13 cellular contexts compared by ENCODE assay signal in genomic region chr5:154238776-154239481, GRCh38. TPM values are rescaled to one million over a fixed set of nuclear protein-coding genes. Genes with fewer than 3 reads are reported as not detected.
DNase-seq lines count a peak whose midpoint lies in the region; ATAC-seq, FAIRE-seq and TF ChIP-seq lines count a peak whose summit lies in the region.
"Had no signal": no experiment of that assay in that cellular context is flagged by ENCODE, and none has a peak within 500 bp of the region (broad histone marks: within the 10 kb centered on the region; RNA-seq: fewer than 3 reads in every experiment).

No MANE protein-coding gene starts in this region.

- CTCF ChIA-PET in WTC11 (lab: Charles Lee) = interaction anchor here (0.6 to 1.5 kb wide), 3 partner anchors 23 to 166 kb away, joined by 3 to 4 read pairs (median 3); no protein-coding TSS in a partner anchor

- peak; percentile 46 for ATAC-seq in GM19467 (IDR thresholded peaks at IDR 0.05; ENCODE audit: unreplicated experiment)
- ATAC-seq in HG03097 (IDR thresholded peaks at IDR 0.05; ENCODE audit: low FRiP score, unreplicated experiment) = peak; percentile 57
- ATAC-seq in WTC11 = peak; percentile 38; the same call in 1 of the 2 replicates

- H3K27me3 Mint-ChIP-seq in WTC11 (ENCODE audit: low read depth) (no peaks in the 10 kb centered on the region), nephron progenitor cell (ENCODE audit: low read depth, poor library complexity) (peaks cover 3% of the 10 kb centered on the region)

- H3K36me3 Mint-ChIP-seq in WTC11 (no peaks in the 10 kb centered on the region), nephron progenitor cell (ENCODE audit: low read depth) (no peaks in the 10 kb centered on the region)

- POLR2A ChIA-PET in WTC11 (lab: Charles Lee) = no interaction called here

- peak; percentile 85 for FAIRE-seq in GM12891 (lab: Jason Lieb, UNC)

- TF ChIP-seq POLR2A in GM12891 (IDR thresholded peaks at IDR 0.05; ENCODE audit: low read depth, low read length) = no peak

- peaks cover 39% of the 10 kb centered on the region for H3K4me1 Mint-ChIP-seq in WTC11
- H3K4me1 Mint-ChIP-seq in nephron progenitor cell = peaks cover 52% of the 10 kb centered on the region

- H3K9me3 Mint-ChIP-seq in WTC11 = no peaks in the 10 kb centered on the region
- no peaks in the 10 kb centered on the region for H3K9me3 Mint-ChIP-seq in nephron progenitor cell
- H3K9me3 Mint-ChIP-seq: HFFc6 had no signal

- no peak overlapping the region for H3K4me3 Mint-ChIP-seq in WTC11
- no peak overlapping the region for H3K4me3 Mint-ChIP-seq in nephron progenitor cell
- H3K4me3 Mint-ChIP-seq: HFFc6 had no signal

- DNase-seq in GM12891 (ENCODE audit: insufficient read length, low spot score) (no peak), WTC11 (ENCODE audit: low spot score) (peak; percentile 53), NCI-H69 (lab: John Stamatoyannopoulos, UW) (no peak), NCI-H510A (lab: John Stamatoyannopoulos, UW) (no peak), nephron progenitor cell (no peak), NCI-H1092 (lab: John Stamatoyannopoulos, UW) (no peak)
- DNase-seq: Caco-2, dorsolateral prefrontal cortex, HFFc6, NCI-H2029 treated with DMSO at 0.1 percent for 48 hours, right cardiac atrium had no signal

- no peak overlapping the region for H3K27ac Mint-ChIP-seq in WTC11
- no peak overlapping the region for H3K27ac Mint-ChIP-seq in nephron progenitor cell
- H3K27ac Mint-ChIP-seq: HFFc6 had no signal

- TF ChIP-seq CTCF in WTC11 (IDR thresholded peaks at IDR 0.05) = no peak
- TF ChIP-seq CTCF in nephron progenitor cell (IDR thresholded peaks at IDR 0.05) = no peak

TF ChIP-seq in GM12891, 5 proteins besides CTCF, POLR2A, EP300 and RAD21:
- TF ChIP-seq PAX5 (IDR thresholded peaks at IDR 0.05; ENCODE audit: insufficient read depth, low read length, severe bottlenecking) = no peak
- TF ChIP-seq SPI1 (IDR thresholded peaks at IDR 0.05; ENCODE audit: low read depth, low read length) = 0 out of 2 replicates have a peak, but pooled peaks have one; percentile 16

TF ChIP-seq in WTC11, 78 proteins besides CTCF, POLR2A, EP300 and RAD21:
- no peak for TF ChIP-seq SMAD4 (CRISPR knock-in tag; IDR thresholded peaks at IDR 0.05)
- no peak for TF ChIP-seq E2F4 (CRISPR knock-in tag; IDR thresholded peaks at IDR 0.05; ENCODE audit: borderline replicate concordance, low read depth)
- TF ChIP-seq TCF7 (CRISPR knock-in tag; IDR thresholded peaks at IDR 0.05; ENCODE audit: low read depth) = no peak
- no peak for TF ChIP-seq OVOL2 (CRISPR knock-in tag; IDR thresholded peaks at IDR 0.05; ENCODE audit: borderline replicate concordance)
- TF ChIP-seq ZNF671 (CRISPR knock-in tag; IDR thresholded peaks at IDR 0.05) = no peak
- no peak for TF ChIP-seq CREB1 (CRISPR knock-in tag; IDR thresholded peaks at IDR 0.05)
- no peak for TF ChIP-seq MYBL2 (CRISPR knock-in tag; IDR thresholded peaks at IDR 0.05)
- TF ChIP-seq CREM (CRISPR knock-in tag; IDR thresholded peaks at IDR 0.05) = no peak
- TF ChIP-seq E2F1 (CRISPR knock-in tag; IDR thresholded peaks at IDR 0.05) = no peak
- no peak for TF ChIP-seq ZNF423 (CRISPR knock-in tag; IDR thresholded peaks at IDR 0.05)
- TF ChIP-seq ATF2 (CRISPR knock-in tag; IDR thresholded peaks at IDR 0.05; ENCODE audit: borderline replicate concordance, low read depth) = no peak
- no peak for TF ChIP-seq PRDM15 (CRISPR knock-in tag; IDR thresholded peaks at IDR 0.05)
TF ChIP-seq in WTC11: peak in this region for 0.

RNA-seq across cellular contexts. Expression of gene GALNT10, which starts 48.4 kb away (rescaled TPM):
- polyA plus RNA-seq in GM12891 (2012; ENCODE audit: low read depth, missing spikeins) = 10.5 TPM
- 15.9 to 22.9 TPM (median 17.5 TPM) in 3 replicates for total RNA-seq in WTC11 (2021)
